ENCODE assay signal across 10 cellular contexts in genomic region chr14:20614038-20614840, GRCh38. TPM values are rescaled to one million over a fixed set of nuclear protein-coding genes. Genes with fewer than 3 reads are reported as not detected.
A peak's percentile ranks its signal among the peaks of the same experiment; 100 is the strongest.
DNase-seq lines count a peak whose midpoint lies in the region; ATAC-seq and TF ChIP-seq lines count a peak whose summit lies in the region.
"Had no signal": no experiment of that assay in that cellular context is flagged by ENCODE, and none has a peak within 500 bp of the region (broad histone marks: within the 10 kb centered on the region; RNA-seq: fewer than 3 reads in every experiment).

No MANE protein-coding gene starts in this region.

- no peaks in the 10 kb centered on the region for H3K27me3 Mint-ChIP-seq in activated naive CD4-positive, alpha-beta T cell treated with anti-CD3 and anti-CD28 coated beads, Interleukin-2, amount 10 ng/mL, durations not matched to agents 7 days and 5 days

- no peak overlapping the region for H3K4me3 Mint-ChIP-seq in activated naive CD4-positive, alpha-beta T cell treated with anti-CD3 and anti-CD28 coated beads, Interleukin-2, amount 10 ng/mL, durations not matched to agents 7 days and 5 days

- H3K9me3 ChIP-seq in BE2C (no peaks in the 10 kb centered on the region), Peyer's patch (no peaks in the 10 kb centered on the region), psoas muscle (no peaks in the 10 kb centered on the region)

- H3K4me3 ChIP-seq in BE2C (ENCODE audit: low read depth, low read length) (peak overlapping the region; percentile 72), Peyer's patch (peak overlapping the region; percentile 24 to 58 (median 48)), epithelial cell of proximal tubule (ENCODE audit: low read depth, low read length) (peak overlapping the region; percentile 65), psoas muscle (peak overlapping the region; percentile 74)

- DNase-seq in BE2C: no peak
- DNase-seq in Peyer's patch: no peak
- DNase-seq in epithelial cell of proximal tubule (ENCODE audit: low read depth): no peak
- no peak for DNase-seq in psoas muscle
- no peak for DNase-seq in activated naive CD4-positive, alpha-beta T cell treated with anti-CD3 and anti-CD28 coated beads, Interleukin-2, amount 10 ng/mL, durations not matched to agents 7 days and 5 days

- H3K27me3 ChIP-seq in BE2C (no peaks in the 10 kb centered on the region), Peyer's patch (no peaks in the 10 kb centered on the region), psoas muscle (ENCODE audit: insufficient read depth in 3 of 3, low read length in 2 of 3) (no peaks in the 10 kb centered on the region)

- no peaks in the 10 kb centered on the region for H3K36me3 ChIP-seq in BE2C
- H3K36me3 ChIP-seq in Peyer's patch: no peaks in the 10 kb centered on the region
- H3K36me3 ChIP-seq in psoas muscle (ENCODE audit: insufficient read depth in 1 of 2, low read depth in 1 of 2): no peaks in the 10 kb centered on the region

- peaks cover 10% of the 10 kb centered on the region for H3K4me1 Mint-ChIP-seq in activated naive CD4-positive, alpha-beta T cell treated with anti-CD3 and anti-CD28 coated beads, Interleukin-2, amount 10 ng/mL, durations not matched to agents 7 days and 5 days

- no peaks in the 10 kb centered on the region for H3K9me3 Mint-ChIP-seq in activated naive CD4-positive, alpha-beta T cell treated with anti-CD3 and anti-CD28 coated beads, Interleukin-2, amount 10 ng/mL, durations not matched to agents 7 days and 5 days

- CTCF ChIA-PET in activated naive CD4-positive, alpha-beta T cell treated with anti-CD3 and anti-CD28 coated beads, Interleukin-2, amount 10 ng/mL, durations not matched to agents 7 days and 5 days (lab: Charles Lee): interaction anchor here (0.7 to 2.6 kb wide), 13 partner anchors 8 to 292 kb away, joined by 3 to 16 read pairs (median 6); partner anchors contain the start of genes APEX1, OSGEP and RNASE4

- ATAC-seq in GM21360 (IDR thresholded peaks at IDR 0.05; ENCODE audit: unreplicated experiment) (peak; percentile 1), psoas muscle (peak in 1 of 4 donors; percentile 2), HG03196 (IDR thresholded peaks at IDR 0.05; ENCODE audit: unreplicated experiment) (no peak), GM18519 (IDR thresholded peaks at IDR 0.05; ENCODE audit: low FRiP score, unreplicated experiment) (no peak)

- H3K27ac ChIP-seq in Peyer's patch: peak overlapping the region; percentile 8 to 81 (median 76)
- peak overlapping the region; percentile 62 for H3K27ac ChIP-seq in psoas muscle

- no peaks in the 10 kb centered on the region for H3K4me1 ChIP-seq in BE2C
- peaks cover 0 to 17% (median 2%) of the 10 kb centered on the region in 4 donors for H3K4me1 ChIP-seq in Peyer's patch
- peaks cover 29% of the 10 kb centered on the region for H3K4me1 ChIP-seq in psoas muscle

- H3K27ac Mint-ChIP-seq in activated naive CD4-positive, alpha-beta T cell treated with anti-CD3 and anti-CD28 coated beads, Interleukin-2, amount 10 ng/mL, durations not matched to agents 7 days and 5 days: no peak overlapping the region

- 15 to 18% (median 17%) methylated on average over 17 of the region's 17 CpGs for WGBS in psoas muscle, 3 donors

- no peak for TF ChIP-seq CTCF in BE2C (IDR thresholded peaks at IDR 0.05; ENCODE audit: low read depth, low read length)
- TF ChIP-seq CTCF in Peyer's patch (IDR thresholded peaks at IDR 0.05): no peak
- no peak for TF ChIP-seq CTCF in epithelial cell of proximal tubule (conservative IDR thresholded peaks at IDR 0.05; ENCODE audit: low read depth, low read length)
- no peak for TF ChIP-seq CTCF in psoas muscle (IDR thresholded peaks at IDR 0.05)

- no peak for TF ChIP-seq POLR2A in Peyer's patch (IDR thresholded peaks at IDR 0.05)

- H3K36me3 Mint-ChIP-seq in activated naive CD4-positive, alpha-beta T cell treated with anti-CD3 and anti-CD28 coated beads, Interleukin-2, amount 10 ng/mL, durations not matched to agents 7 days and 5 days: no peaks in the 10 kb centered on the region

- intact Hi-C loops in psoas muscle (cut with DNase I): loop anchor here in 1 of 2 donors (5.0 to 10.0 kb wide), 2 partner anchors 243 to 361 kb away; no protein-coding TSS in a partner anchor

RNA-seq across cellular contexts. Expression of gene RNASE12, which starts 23.1 kb away (rescaled TPM):
- not detected for polyA plus RNA-seq in BE2C (2012; ENCODE audit: insufficient read depth, insufficient read length, low read depth)
- total RNA-seq in Peyer's patch (not detected), epithelial cell of proximal tubule (not detected in 2 replicates), psoas muscle (not detected)
- not detected for polyA plus RNA-seq in psoas muscle
- total RNA-seq: HT1080, myocyte had no signal

RNA-seq across cellular contexts. Expression of gene RNASE11, which starts 26.4 kb away (rescaled TPM):
- not detected for polyA plus RNA-seq in BE2C (2012; ENCODE audit: insufficient read depth, insufficient read length, low read depth)
- not detected for total RNA-seq in Peyer's patch
- total RNA-seq in epithelial cell of proximal tubule: not detected in 2 replicates
- total RNA-seq in psoas muscle: not detected
- polyA plus RNA-seq in psoas muscle: not detected
- total RNA-seq: HT1080, myocyte had no signal

RNA-seq across cellular contexts. Expression of gene OR6S1, which starts 27.3 kb away (rescaled TPM):
- not detected for polyA plus RNA-seq in BE2C (2012; ENCODE audit: insufficient read depth, insufficient read length, low read depth)
- total RNA-seq in Peyer's patch: not detected
- total RNA-seq in epithelial cell of proximal tubule: not detected in 2 replicates
- not detected for total RNA-seq in psoas muscle
- polyA plus RNA-seq in psoas muscle: not detected
- total RNA-seq: HT1080, myocyte had no signal

RNA-seq across cellular contexts. Expression of gene RNASE9, which starts 53.4 kb away (rescaled TPM):
- polyA plus RNA-seq in BE2C (2012; ENCODE audit: insufficient read depth, insufficient read length, low read depth): not detected
- total RNA-seq in Peyer's patch (not detected), epithelial cell of proximal tubule (not detected in 2 replicates), psoas muscle (not detected)
- polyA plus RNA-seq in psoas muscle: not detected
- total RNA-seq: HT1080, myocyte had no signal
